In genomic region chr7:1106783-1107421, GRCh38 we compare ENCODE assay signal across 15 cellular contexts. TPM values are rescaled to one million over a fixed set of nuclear protein-coding genes. Genes with fewer than 3 reads are reported as not detected.
"Had no signal": no experiment of that assay in that cellular context is flagged by ENCODE, and none has a peak within 500 bp of the region (broad histone marks: within the 10 kb centered on the region; RNA-seq: fewer than 3 reads in every experiment).

No MANE protein-coding gene starts in this region.

- H3K4me1 ChIP-seq: gastroesophageal sphincter, transverse colon had no signal

- H3K27me3 ChIP-seq: breast epithelium, gastroesophageal sphincter, transverse colon had no signal

- H3K36me3 ChIP-seq: breast epithelium, gastroesophageal sphincter, transverse colon had no signal

- H3K9me3 ChIP-seq: breast epithelium, gastroesophageal sphincter, transverse colon had no signal

- FAIRE-seq: TTC549 had no signal

- H3K27ac ChIP-seq: breast epithelium, coronary artery, gastroesophageal sphincter, skin epidermis, transverse colon had no signal

- DNase-seq: activated CD4-positive, CD25-positive, alpha-beta regulatory T cell; activated T-cell treated with anti-CD3 and anti-CD28 coated beads, Interleukin-2, amount 50 U/mL, for 1 hour; amniotic stem cell; effector memory CD4-positive, alpha-beta T cell; hypothalamus; left colon; T-helper 2 cell; transverse colon had no signal

- ATAC-seq: activated naive CD4-positive, alpha-beta T cell treated with anti-CD3 and anti-CD28 coated beads, Interleukin-2, amount 50 U/mL, for 72 hours; gastroesophageal sphincter; left colon; natural killer cell treated with Interleukin-12 subunit alpha and Interleukin-12 subunit beta and Interleukin-15 and Interleukin-18, amount 100 ng/mL, for 72 hours had no signal

- H3K4me3 ChIP-seq: breast epithelium, coronary artery, gastroesophageal sphincter, skin epidermis, transverse colon had no signal

RNA-seq across cellular contexts. Expression of gene GPER1, which starts 19.0 kb away (rescaled TPM):
- total RNA-seq: activated naive CD4-positive, alpha-beta T cell treated with anti-CD3 and anti-CD28 coated beads, Interleukin-2, amount 50 U/mL, for 72 hours; natural killer cell treated with Interleukin-12 subunit alpha and Interleukin-12 subunit beta and Interleukin-15 and Interleukin-18, amount 100 ng/mL, for 72 hours had no signal
